1 cellular context compared by ENCODE assay signal in the genomic region with DNA sequence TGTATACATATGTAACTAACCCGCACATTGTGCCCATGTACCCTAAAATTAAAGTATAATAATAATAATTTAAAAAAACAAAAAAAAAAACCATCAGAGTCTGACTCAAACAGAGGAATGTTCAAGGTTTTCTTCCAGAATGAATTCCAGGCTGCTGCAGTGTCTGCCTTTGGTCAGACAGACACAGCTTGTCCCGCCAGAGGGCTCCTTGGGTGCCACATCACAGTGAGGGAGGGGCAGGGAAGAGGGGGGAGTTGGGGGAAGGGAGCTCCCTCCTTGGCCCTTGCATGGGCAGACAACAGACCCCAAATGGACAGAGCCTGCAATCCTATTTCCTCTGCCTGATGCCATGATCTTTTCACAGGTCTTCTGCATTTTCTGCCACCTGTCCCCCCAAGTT.
TF ChIP-seq lines count a peak whose summit lies in the region.

No MANE protein-coding gene starts in this region.

TF ChIP-seq in SK-N-SH, 30 proteins besides CTCF, POLR2A, EP300 and RAD21 (continued from another document):
- TF ChIP-seq ELF1 (IDR thresholded peaks at IDR 0.05) = no peak
- peak; percentile 87 for TF ChIP-seq TCF12 (IDR thresholded peaks at IDR 0.05)
- TF ChIP-seq, protein P1, sequence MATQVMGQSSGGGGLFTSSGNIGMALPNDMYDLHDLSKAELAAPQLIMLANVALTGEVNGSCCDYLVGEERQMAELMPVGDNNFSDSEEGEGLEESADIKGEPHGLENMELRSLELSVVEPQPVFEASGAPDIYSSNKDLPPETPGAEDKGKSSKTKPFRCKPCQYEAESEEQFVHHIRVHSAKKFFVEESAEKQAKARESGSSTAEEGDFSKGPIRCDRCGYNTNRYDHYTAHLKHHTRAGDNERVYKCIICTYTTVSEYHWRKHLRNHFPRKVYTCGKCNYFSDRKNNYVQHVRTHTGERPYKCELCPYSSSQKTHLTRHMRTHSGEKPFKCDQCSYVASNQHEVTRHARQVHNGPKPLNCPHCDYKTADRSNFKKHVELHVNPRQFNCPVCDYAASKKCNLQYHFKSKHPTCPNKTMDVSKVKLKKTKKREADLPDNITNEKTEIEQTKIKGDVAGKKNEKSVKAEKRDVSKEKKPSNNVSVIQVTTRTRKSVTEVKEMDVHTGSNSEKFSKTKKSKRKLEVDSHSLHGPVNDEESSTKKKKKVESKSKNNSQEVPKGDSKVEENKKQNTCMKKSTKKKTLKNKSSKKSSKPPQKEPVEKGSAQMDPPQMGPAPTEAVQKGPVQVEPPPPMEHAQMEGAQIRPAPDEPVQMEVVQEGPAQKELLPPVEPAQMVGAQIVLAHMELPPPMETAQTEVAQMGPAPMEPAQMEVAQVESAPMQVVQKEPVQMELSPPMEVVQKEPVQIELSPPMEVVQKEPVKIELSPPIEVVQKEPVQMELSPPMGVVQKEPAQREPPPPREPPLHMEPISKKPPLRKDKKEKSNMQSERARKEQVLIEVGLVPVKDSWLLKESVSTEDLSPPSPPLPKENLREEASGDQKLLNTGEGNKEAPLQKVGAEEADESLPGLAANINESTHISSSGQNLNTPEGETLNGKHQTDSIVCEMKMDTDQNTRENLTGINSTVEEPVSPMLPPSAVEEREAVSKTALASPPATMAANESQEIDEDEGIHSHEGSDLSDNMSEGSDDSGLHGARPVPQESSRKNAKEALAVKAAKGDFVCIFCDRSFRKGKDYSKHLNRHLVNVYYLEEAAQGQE (IDR thresholded peaks at IDR 0.05; ENCODE audit: low read depth, low read length) = no peak
- TF ChIP-seq RXRA (IDR thresholded peaks at IDR 0.05; ENCODE audit: borderline replicate concordance, low read depth) = 0 out of 2 replicates have a peak, but pooled peaks have one; percentile 25
- TF ChIP-seq, protein P2, sequence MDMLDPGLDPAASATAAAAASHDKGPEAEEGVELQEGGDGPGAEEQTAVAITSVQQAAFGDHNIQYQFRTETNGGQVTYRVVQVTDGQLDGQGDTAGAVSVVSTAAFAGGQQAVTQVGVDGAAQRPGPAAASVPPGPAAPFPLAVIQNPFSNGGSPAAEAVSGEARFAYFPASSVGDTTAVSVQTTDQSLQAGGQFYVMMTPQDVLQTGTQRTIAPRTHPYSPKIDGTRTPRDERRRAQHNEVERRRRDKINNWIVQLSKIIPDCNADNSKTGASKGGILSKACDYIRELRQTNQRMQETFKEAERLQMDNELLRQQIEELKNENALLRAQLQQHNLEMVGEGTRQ (IDR thresholded peaks at IDR 0.05; ENCODE audit: borderline replicate concordance, low read depth, low read length) = no peak
- TF ChIP-seq CHD2 (IDR thresholded peaks at IDR 0.05; ENCODE audit: low read length, partially characterized antibody) = no peak
- TF ChIP-seq FOSL2 (IDR thresholded peaks at IDR 0.05; ENCODE audit: borderline replicate concordance, low read depth) = 0 out of 2 replicates have a peak, but pooled peaks have one; percentile 10
- no peak for TF ChIP-seq RCOR1 (IDR thresholded peaks at IDR 0.05; ENCODE audit: low read length)
- no peak for TF ChIP-seq RFX5 (IDR thresholded peaks at IDR 0.05; ENCODE audit: low read length)
- TF ChIP-seq JUND (IDR thresholded peaks at IDR 0.05) = peak; percentile 40
- TF ChIP-seq, protein P3, sequence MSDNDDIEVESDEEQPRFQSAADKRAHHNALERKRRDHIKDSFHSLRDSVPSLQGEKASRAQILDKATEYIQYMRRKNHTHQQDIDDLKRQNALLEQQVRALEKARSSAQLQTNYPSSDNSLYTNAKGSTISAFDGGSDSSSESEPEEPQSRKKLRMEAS (IDR thresholded peaks at IDR 0.05; ENCODE audit: low read depth) = peak; percentile 35; the same call in 1 of the 2 replicates
